In genomic region chr6:159104163-159104885, GRCh38 we compare ENCODE assay signal across 8 cellular contexts. TPM values are rescaled to one million over a fixed set of nuclear protein-coding genes. Genes with fewer than 3 reads are reported as not detected.
DNase-seq lines count a peak whose midpoint lies in the region; ATAC-seq and TF ChIP-seq lines count a peak whose summit lies in the region.

No MANE protein-coding gene starts in this region.

- no peaks in the 10 kb centered on the region for H3K27me3 Mint-ChIP-seq in natural killer cell treated with Interleukin-12 subunit alpha and Interleukin-12 subunit beta and Interleukin-15 and Interleukin-18, amount 100 ng/mL, for 72 hours
- H3K27me3 Mint-ChIP-seq in stimulated activated naive CD8-positive, alpha-beta T cell treated with anti-CD3 and anti-CD28 coated beads, Interleukin-15, Interleukin-2, amounts not matched to agents 100 ng/mL and 50 ng/mL, for 24 hours, result no peaks in the 10 kb centered on the region

- WGBS in esophagus muscularis mucosa, result 41% methylated on average over 17 of the region's 17 CpGs

- peak overlapping the region; percentile 70; the same call in 1 of the 2 replicates for H2AFZ ChIP-seq in OCI-LY3 (ENCODE audit: low read depth, low read length)

- no peaks in the 10 kb centered on the region for H3K36me3 Mint-ChIP-seq in natural killer cell treated with Interleukin-12 subunit alpha and Interleukin-12 subunit beta and Interleukin-15 and Interleukin-18, amount 100 ng/mL, for 72 hours
- H3K36me3 Mint-ChIP-seq in stimulated activated naive CD8-positive, alpha-beta T cell treated with anti-CD3 and anti-CD28 coated beads, Interleukin-15, Interleukin-2, amounts not matched to agents 100 ng/mL and 50 ng/mL, for 24 hours (ENCODE audit: low read depth), result no peaks in the 10 kb centered on the region

- H3K4me1 Mint-ChIP-seq in natural killer cell treated with Interleukin-12 subunit alpha and Interleukin-12 subunit beta and Interleukin-15 and Interleukin-18, amount 100 ng/mL, for 72 hours (ENCODE audit: low read depth in 2 of 2), result peaks cover 70 to 72% of the 10 kb centered on the region in 2 donors
- peaks cover 99% of the 10 kb centered on the region for H3K4me1 Mint-ChIP-seq in stimulated activated naive CD8-positive, alpha-beta T cell treated with anti-CD3 and anti-CD28 coated beads, Interleukin-15, Interleukin-2, amounts not matched to agents 100 ng/mL and 50 ng/mL, for 24 hours (ENCODE audit: low read depth)

- TF ChIP-seq POLR2A in esophagus muscularis mucosa (IDR thresholded peaks at IDR 0.05; ENCODE audit: low read depth), result no peak

- no peaks in the 10 kb centered on the region for H3K9me3 Mint-ChIP-seq in natural killer cell treated with Interleukin-12 subunit alpha and Interleukin-12 subunit beta and Interleukin-15 and Interleukin-18, amount 100 ng/mL, for 72 hours
- H3K9me3 Mint-ChIP-seq in stimulated activated naive CD8-positive, alpha-beta T cell treated with anti-CD3 and anti-CD28 coated beads, Interleukin-15, Interleukin-2, amounts not matched to agents 100 ng/mL and 50 ng/mL, for 24 hours, result no peaks in the 10 kb centered on the region

- H4K20me1 ChIP-seq in OCI-LY3 (ENCODE audit: insufficient read depth, low read length), result no peaks in the 10 kb centered on the region

- H3K27ac Mint-ChIP-seq in natural killer cell treated with Interleukin-12 subunit alpha and Interleukin-12 subunit beta and Interleukin-15 and Interleukin-18, amount 100 ng/mL, for 72 hours, result peak overlapping the region; percentile 76 to 92
- H3K27ac Mint-ChIP-seq in stimulated activated naive CD8-positive, alpha-beta T cell treated with anti-CD3 and anti-CD28 coated beads, Interleukin-15, Interleukin-2, amounts not matched to agents 100 ng/mL and 50 ng/mL, for 24 hours, result peak overlapping the region; percentile 95

- TF ChIP-seq CTCF in OCI-LY3 (IDR thresholded peaks at IDR 0.05; ENCODE audit: low read depth, low read length) (peak; percentile 84), esophagus muscularis mucosa (IDR thresholded peaks at IDR 0.05) (peak; percentile 78 to 94 (median 79))

- no peaks in the 10 kb centered on the region; the same call in 1 of the 2 replicates for H3K9me3 ChIP-seq in OCI-LY3 (ENCODE audit: insufficient read depth, low read length)
- no peaks in the 10 kb centered on the region for H3K9me3 ChIP-seq in esophagus muscularis mucosa

- DNase-seq in C1 segment of cervical spinal cord (lab: John Stamatoyannopoulos, UW) (peak in 9 of 14 donors; percentile 27 to 69 (median 56)), GM19240 (ENCODE audit: insufficient read length, low spot score) (peak; percentile 50), activated T-cell treated with anti-CD3 and anti-CD28 coated beads for 48 hours (ENCODE audit: low read depth) (peak; percentile 80), esophagus muscularis mucosa (ENCODE audit: extremely low spot score) (no peak)
- peak; percentile 78 for DNase-seq in natural killer cell treated with Interleukin-12 subunit alpha and Interleukin-12 subunit beta and Interleukin-15 and Interleukin-18, amount 100 ng/mL, for 72 hours (ENCODE audit: low spot score)

- peak overlapping the region; percentile 64 for H3K9ac ChIP-seq in OCI-LY3 (ENCODE audit: low read length)

- H3K27me3 ChIP-seq in OCI-LY3 (ENCODE audit: low read depth, low read length) (no peaks in the 10 kb centered on the region), esophagus muscularis mucosa (peaks cover 0 to 12% (median 0%) of the 10 kb centered on the region in 4 donors)

- H3K4me3 Mint-ChIP-seq in natural killer cell treated with Interleukin-12 subunit alpha and Interleukin-12 subunit beta and Interleukin-15 and Interleukin-18, amount 100 ng/mL, for 72 hours, result peak overlapping the region; percentile 66
- H3K4me3 Mint-ChIP-seq in stimulated activated naive CD8-positive, alpha-beta T cell treated with anti-CD3 and anti-CD28 coated beads, Interleukin-15, Interleukin-2, amounts not matched to agents 100 ng/mL and 50 ng/mL, for 24 hours, result peak overlapping the region; percentile 68

- peak overlapping the region; percentile 73 for H3K4me2 ChIP-seq in OCI-LY3 (ENCODE audit: low read length)

- intact Hi-C loops in esophagus muscularis mucosa (cut with DNase I), result loop anchor here (1.0 kb wide), 1 partner anchor 61 kb away; no protein-coding TSS in a partner anchor

- no peaks in the 10 kb centered on the region for H3K79me2 ChIP-seq in OCI-LY3 (ENCODE audit: low read length)

- peak overlapping the region; percentile 55; the same call in 1 of the 2 replicates for H3K4me3 ChIP-seq in OCI-LY3 (ENCODE audit: low read length)
- H3K4me3 ChIP-seq in esophagus muscularis mucosa, result no peak overlapping the region

- peak; percentile 41 for ATAC-seq in HG03521 (IDR thresholded peaks at IDR 0.05; ENCODE audit: unreplicated experiment)
- peak; percentile 85 to 88 for ATAC-seq in natural killer cell treated with Interleukin-12 subunit alpha and Interleukin-12 subunit beta and Interleukin-15 and Interleukin-18, amount 100 ng/mL, for 72 hours

- no peak for TF ChIP-seq EP300 in esophagus muscularis mucosa (IDR thresholded peaks at IDR 0.05)

- H3K27ac ChIP-seq in OCI-LY3 (ENCODE audit: low read length) (peak overlapping the region; percentile 93), esophagus muscularis mucosa (replicated peaks in 1 of 4) (no peak overlapping the region)

- H3K4me1 ChIP-seq in OCI-LY3 (ENCODE audit: low read length) (peaks cover 83% of the 10 kb centered on the region), esophagus muscularis mucosa (peaks cover 7 to 13% (median 10%) of the 10 kb centered on the region in 4 donors)

- H3K36me3 ChIP-seq in OCI-LY3 (replicated peaks; ENCODE audit: low read depth, low read length), result no peaks in the 10 kb centered on the region
- H3K36me3 ChIP-seq in esophagus muscularis mucosa, result no peaks in the 10 kb centered on the region

RNA-seq across cellular contexts. Expression of gene TAGAP, which starts 59.5 kb away (rescaled TPM):
- 1 to 10 TPM; 1.5 to 3.0 (median 1.9) TPM for total RNA-seq in esophagus muscularis mucosa
- total RNA-seq in natural killer cell treated with Interleukin-12 subunit alpha and Interleukin-12 subunit beta and Interleukin-15 and Interleukin-18, amount 100 ng/mL, for 72 hours, result 10 to 100 TPM; 39.6 to 46.8 TPM

Comparison
In these comparisons a context has a peak if more than half of its experiments do, and no peak if none do; other contexts are left out.
1. RNA of gene TAGAP, which starts 59.5 kb away (total RNA-seq): 39.6 to 46.8 TPM in natural killer cell treated with Interleukin-12 subunit alpha and Interleukin-12 subunit beta and Interleukin-15 and Interleukin-18, amount 100 ng/mL, for 72 hours; 1.5 to 3.0 TPM in esophagus muscularis mucosa; every median in the first group is over 10 times any median in the second.